In the genomic region with DNA sequence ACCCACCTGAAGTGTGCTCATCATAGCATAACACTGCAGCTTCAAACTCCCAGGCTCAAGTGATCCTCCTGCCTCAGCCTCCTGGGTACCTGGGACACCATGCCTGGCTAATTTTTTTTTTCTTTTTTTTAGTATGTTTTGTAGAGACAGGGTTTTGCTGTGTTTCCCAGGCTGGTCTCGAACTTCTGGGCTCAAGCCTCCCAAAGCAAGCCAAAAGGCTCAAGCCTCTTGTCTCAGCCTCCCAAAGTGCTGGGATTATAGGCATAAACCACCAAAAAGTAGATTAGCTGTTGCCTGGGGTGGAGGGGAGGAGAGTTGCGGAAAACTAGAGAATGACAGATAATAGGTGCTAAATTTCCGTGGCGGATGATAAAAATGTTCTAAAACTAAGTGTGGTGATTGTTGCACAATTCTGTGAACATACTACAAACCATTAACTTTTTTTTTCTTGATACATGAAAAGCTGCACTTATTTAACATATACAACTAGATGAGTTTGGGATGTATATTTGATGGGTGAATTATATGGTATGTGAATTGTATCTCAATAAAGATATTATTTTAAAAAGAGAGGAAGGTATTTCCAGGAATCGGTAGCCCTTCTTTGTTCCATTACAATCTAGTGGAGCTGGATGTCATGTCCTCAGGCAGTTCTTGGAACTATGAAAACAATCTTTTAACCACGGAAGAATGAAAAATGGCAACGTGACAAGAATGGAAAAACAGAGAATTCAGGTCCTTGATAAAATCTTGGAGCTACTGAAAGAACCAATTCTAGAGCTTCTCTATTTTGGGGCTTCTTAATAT, we compare ENCODE assay signal across 1 cellular context.
TF ChIP-seq lines count a peak whose summit lies in the region.

No MANE protein-coding gene starts in this region.

TF ChIP-seq in K562, 482 proteins besides CTCF, POLR2A, EP300 and RAD21 (continued from another document):
- TF ChIP-seq, protein P1, sequence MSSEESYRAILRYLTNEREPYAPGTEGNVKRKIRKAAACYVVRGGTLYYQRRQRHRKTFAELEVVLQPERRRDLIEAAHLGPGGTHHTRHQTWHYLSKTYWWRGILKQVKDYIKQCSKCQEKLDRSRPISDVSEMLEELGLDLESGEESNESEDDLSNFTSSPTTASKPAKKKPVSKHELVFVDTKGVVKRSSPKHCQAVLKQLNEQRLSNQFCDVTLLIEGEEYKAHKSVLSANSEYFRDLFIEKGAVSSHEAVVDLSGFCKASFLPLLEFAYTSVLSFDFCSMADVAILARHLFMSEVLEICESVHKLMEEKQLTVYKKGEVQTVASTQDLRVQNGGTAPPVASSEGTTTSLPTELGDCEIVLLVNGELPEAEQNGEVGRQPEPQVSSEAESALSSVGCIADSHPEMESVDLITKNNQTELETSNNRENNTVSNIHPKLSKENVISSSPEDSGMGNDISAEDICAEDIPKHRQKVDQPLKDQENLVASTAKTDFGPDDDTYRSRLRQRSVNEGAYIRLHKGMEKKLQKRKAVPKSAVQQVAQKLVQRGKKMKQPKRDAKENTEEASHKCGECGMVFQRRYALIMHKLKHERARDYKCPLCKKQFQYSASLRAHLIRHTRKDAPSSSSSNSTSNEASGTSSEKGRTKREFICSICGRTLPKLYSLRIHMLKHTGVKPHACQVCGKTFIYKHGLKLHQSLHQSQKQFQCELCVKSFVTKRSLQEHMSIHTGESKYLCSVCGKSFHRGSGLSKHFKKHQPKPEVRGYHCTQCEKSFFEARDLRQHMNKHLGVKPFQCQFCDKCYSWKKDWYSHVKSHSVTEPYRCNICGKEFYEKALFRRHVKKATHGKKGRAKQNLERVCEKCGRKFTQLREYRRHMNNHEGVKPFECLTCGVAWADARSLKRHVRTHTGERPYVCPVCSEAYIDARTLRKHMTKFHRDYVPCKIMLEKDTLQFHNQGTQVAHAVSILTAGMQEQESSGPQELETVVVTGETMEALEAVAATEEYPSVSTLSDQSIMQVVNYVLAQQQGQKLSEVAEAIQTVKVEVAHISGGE (CRISPR knock-in tag; IDR thresholded peaks at IDR 0.05): peak in 1 of 3 experiments; percentile 48; a peak in 1 of 6 replicates
- TF ChIP-seq EP400 (IDR thresholded peaks at IDR 0.05) (peak; percentile 28), SRF (CRISPR knock-in tag; IDR thresholded peaks at IDR 0.05) (no peak), ETV1 (tag; conservative IDR thresholded peaks at IDR 0.05; ENCODE audit: low read depth) (0 out of 2 replicates have a peak, but pooled peaks have one; percentile 14), SOX6 (IDR thresholded peaks at IDR 0.05) (peak; percentile 66; the same call in 1 of the 2 replicates), GABPA (tag; conservative IDR thresholded peaks at IDR 0.05; ENCODE audit: low read depth) (0 out of 2 replicates have a peak, but pooled peaks have one; percentile 31), MXI1 (IDR thresholded peaks at IDR 0.05; ENCODE audit: low read depth, low read length) (no peak), RCOR1 (IDR thresholded peaks at IDR 0.05; ENCODE audit: borderline replicate concordance in 1 of 2, low read depth in 2 of 2, low read length in 2 of 2) (peak in 1 of 2 experiments; percentile 40; a peak in 1 of 4 replicates), ZNF316 (IDR thresholded peaks at IDR 0.05) (no peak), CEBPG (CRISPR knock-in tag; IDR thresholded peaks at IDR 0.05) (no peak), CEBPG (tag; conservative IDR thresholded peaks at IDR 0.05 in 1 of 2, IDR thresholded peaks at IDR 0.05 in 1 of 2) (peak; percentile 76 to 93)
